10 cellular contexts compared by ENCODE assay signal in genomic region chr3:114756506-114757279, GRCh38.
DNase-seq lines count a peak whose midpoint lies in the region; ATAC-seq and TF ChIP-seq lines count a peak whose summit lies in the region.
"Had no signal": no experiment of that assay in that cellular context is flagged by ENCODE, and none has a peak within 500 bp of the region (broad histone marks: within the 10 kb centered on the region; RNA-seq: fewer than 3 reads in every experiment).

No MANE protein-coding gene starts in this region.

- peaks cover 20% of the 10 kb centered on the region for H3K4me1 ChIP-seq in body of pancreas

- CTCF ChIA-PET in CD4-positive, alpha-beta T cell (lab: Charles Lee): no interaction called here

- no peaks in the 10 kb centered on the region for H3K4me1 Mint-ChIP-seq in CD4-positive, alpha-beta T cell (ENCODE audit: low read depth)

- 36 to 49% methylated on average over 2 of the region's 2 CpGs for WGBS in body of pancreas, 2 donors

- no peaks in the 10 kb centered on the region for H3K9me3 Mint-ChIP-seq in CD4-positive, alpha-beta T cell
- H3K9me3 Mint-ChIP-seq: GM23338 had no signal

- POLR2A ChIA-PET in CD4-positive, alpha-beta T cell (lab: Charles Lee): no interaction called here

- H3K27ac ChIP-seq in body of pancreas: peak overlapping the region in 3 of 4 donors; percentile 60 to 83 (median 83)
- H3K27ac ChIP-seq in CD4-positive, alpha-beta T cell (ENCODE audit: low read depth, low read length): no peak overlapping the region
- H3K27ac ChIP-seq: SK-N-MC had no signal

- H3K36me3 ChIP-seq in body of pancreas (replicated peaks in 1 of 2; ENCODE audit: insufficient read depth in 1 of 2, low read depth in 2 of 2): no peaks in the 10 kb centered on the region

- peak; percentile 55 to 73 (median 57) for DNase-seq in body of pancreas
- no peak for DNase-seq in sciatic nerve (ENCODE audit: low spot score)
- no peak for DNase-seq in NCI-H187 treated with DMSO at 0.1 percent for 48 hours (lab: John Stamatoyannopoulos, UW)
- DNase-seq in CD4-positive, alpha-beta T cell: no peak
- no peak for DNase-seq in COLO668 (lab: John Stamatoyannopoulos, UW; ENCODE audit: unreplicated experiment)
- DNase-seq in DMS114 treated with DMSO at 0.1 percent for 48 hours (lab: John Stamatoyannopoulos, UW; ENCODE audit: unreplicated experiment): no peak

- peak in 2 of 3 donors; percentile 77 to 82 for TF ChIP-seq POLR2A in body of pancreas (IDR thresholded peaks at IDR 0.05)

- no peak overlapping the region for H3K27ac Mint-ChIP-seq in CD4-positive, alpha-beta T cell
- H3K27ac Mint-ChIP-seq: GM23338 had no signal

- intact Hi-C loops in body of pancreas (cut with DNase I) (no loop called here), sciatic nerve (cut with DNase I) (no loop called here)
- intact Hi-C loops in CD4-positive, alpha-beta T cell (cut with DNase I, micrococcal nuclease): no loop called here

- H3K9me3 ChIP-seq in body of pancreas: no peaks in the 10 kb centered on the region
- H3K9me3 ChIP-seq in CD4-positive, alpha-beta T cell (ENCODE audit: control insufficient read depth, low read length): no peaks in the 10 kb centered on the region

- no peak overlapping the region for H3K4me3 ChIP-seq in body of pancreas
- H3K4me3 ChIP-seq: GM23338, SK-N-MC had no signal

- H3K27me3 ChIP-seq in body of pancreas: no peaks in the 10 kb centered on the region
- no peaks in the 10 kb centered on the region for H3K27me3 ChIP-seq in CD4-positive, alpha-beta T cell (ENCODE audit: control insufficient read depth, insufficient read depth, low read length)

- TF ChIP-seq CTCF in body of pancreas (IDR thresholded peaks at IDR 0.05): no peak
- TF ChIP-seq CTCF in CD4-positive, alpha-beta T cell (IDR thresholded peaks at IDR 0.05): no peak

- H3K27me3 Mint-ChIP-seq in CD4-positive, alpha-beta T cell: no peaks in the 10 kb centered on the region

- peak; percentile 91 for ATAC-seq in GM18511 (IDR thresholded peaks at IDR 0.05; ENCODE audit: unreplicated experiment)
- ATAC-seq in HG02623 (IDR thresholded peaks at IDR 0.05; ENCODE audit: unreplicated experiment): peak; percentile 58
- peak; percentile 81 for ATAC-seq in body of pancreas
- ATAC-seq in sciatic nerve: peak; percentile 72
- no peak for ATAC-seq in CD4-positive, alpha-beta T cell (ENCODE audit: poor library complexity)
- ATAC-seq: GM23338 had no signal

- no peak overlapping the region for H3K4me3 Mint-ChIP-seq in CD4-positive, alpha-beta T cell
- H3K4me3 Mint-ChIP-seq: GM23338 had no signal

- no peaks in the 10 kb centered on the region for H3K36me3 Mint-ChIP-seq in CD4-positive, alpha-beta T cell (ENCODE audit: low read depth)

Comparison
In these comparisons a context has a peak if more than half of its experiments do, and no peak if none do; other contexts are left out.
1. DNase-seq: peak in body of pancreas (4 of 4); none in sciatic nerve (single experiment), NCI-H187 treated with DMSO at 0.1 percent for 48 hours (single experiment), CD4-positive, alpha-beta T cell (0 of 10), COLO668 (single experiment) and DMS114 treated with DMSO at 0.1 percent for 48 hours (single experiment).